Comparison of ENCODE assay signal across 8 cellular contexts in the genomic region with DNA sequence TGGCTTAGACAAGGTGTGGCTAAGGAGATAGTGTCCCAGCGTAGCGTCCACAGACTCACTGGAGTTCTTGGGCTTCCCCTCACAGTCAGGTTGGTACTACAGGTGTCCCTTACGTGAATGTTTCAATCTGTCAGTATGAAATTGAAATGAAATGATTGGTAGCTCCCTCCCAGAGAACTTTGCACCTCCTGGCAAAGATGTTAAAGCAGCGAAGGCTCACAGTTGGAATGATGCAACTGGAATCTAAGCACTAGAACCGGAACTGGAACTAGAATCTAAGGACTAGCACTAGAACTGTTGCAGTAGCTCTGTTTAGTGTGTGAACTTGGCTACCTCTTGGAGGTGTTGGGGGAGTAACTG. TPM values are rescaled to one million over a fixed set of nuclear protein-coding genes. Genes with fewer than 3 reads are reported as not detected.
DNase-seq lines count a peak whose midpoint lies in the region; TF ChIP-seq lines count a peak whose summit lies in the region.

No MANE protein-coding gene starts in this region.

- peak overlapping the region; percentile 83 to 98 (median 90) for H3K4me3 ChIP-seq in BLaER1 treated with 17β-estradiol and CSF1 and Interleukin-3, amounts not matched to agents 10 nM and 100 nM
- peak overlapping the region; percentile 97 for H3K4me3 ChIP-seq in astrocyte of the spinal cord (ENCODE audit: low read depth, low read length)
- peak overlapping the region; percentile 95 for H3K4me3 ChIP-seq in mesendoderm (ENCODE audit: low read length)

- peak overlapping the region; percentile 95 for H3K56ac ChIP-seq in mesendoderm (ENCODE audit: low read length)

- no peaks in the 10 kb centered on the region for H3K9me3 Mint-ChIP-seq in IgD-negative memory B cell

- no peaks in the 10 kb centered on the region for H3K27me3 Mint-ChIP-seq in IgD-negative memory B cell

- peaks cover 2% of the 10 kb centered on the region for H3K36me3 Mint-ChIP-seq in IgD-negative memory B cell

- H3K23ac ChIP-seq in mesendoderm (ENCODE audit: low read length) = no peak overlapping the region

- H3K4me1 Mint-ChIP-seq in IgD-negative memory B cell = peaks cover 24 to 32% (median 27%) of the 10 kb centered on the region in 3 donors

- H3K9ac ChIP-seq in BLaER1 treated with 17β-estradiol and CSF1 and Interleukin-3, amounts not matched to agents 10 nM and 100 nM = peak overlapping the region; percentile 80 to 91 (median 88); a peak in 21 of 22 replicates
- peak overlapping the region; percentile 88 for H3K9ac ChIP-seq in mesendoderm (ENCODE audit: low read length)

- H4K8ac ChIP-seq in mesendoderm (ENCODE audit: low read depth, low read length) = no peak overlapping the region

- no peak overlapping the region for H2BK15ac ChIP-seq in mesendoderm (replicated peaks; ENCODE audit: low read depth)

- peaks cover 6 to 42% (median 26%) of the 10 kb centered on the region in 11 experiments; a peak in 19 of 22 replicates for H3K36me3 ChIP-seq in BLaER1 treated with 17β-estradiol and CSF1 and Interleukin-3, amounts not matched to agents 10 nM and 100 nM
- H3K36me3 ChIP-seq in mesendoderm (ENCODE audit: control insufficient read depth, insufficient read depth, low read length) = no peaks in the 10 kb centered on the region

- TF ChIP-seq CTCF in astrocyte of the spinal cord (IDR thresholded peaks at IDR 0.05; ENCODE audit: low read depth, low read length) = no peak

- H3K4me3 Mint-ChIP-seq in IgD-negative memory B cell = peak overlapping the region; percentile 81 to 99 (median 96)

- peaks cover 17% of the 10 kb centered on the region for H3K79me1 ChIP-seq in mesendoderm (ENCODE audit: low read length)

- in situ Hi-C loops in astrocyte of the spinal cord (cut with HindIII; ENCODE audit: low sequenced_read_pairs) = no loop called here

- H4K5ac ChIP-seq in mesendoderm (ENCODE audit: low read length) = no peak overlapping the region

- peaks cover 10% of the 10 kb centered on the region for H3K79me2 ChIP-seq in mesendoderm (ENCODE audit: control insufficient read depth, insufficient read depth, low read length)

- peak overlapping the region; percentile 62 for H2AK5ac ChIP-seq in mesendoderm (ENCODE audit: low read length)

- no peak overlapping the region for H3K4ac ChIP-seq in mesendoderm (ENCODE audit: low read depth, low read length)

- no peaks in the 10 kb centered on the region for H3K27me3 ChIP-seq in BLaER1 treated with 17β-estradiol and CSF1 and Interleukin-3, amounts not matched to agents 10 nM and 100 nM
- H3K27me3 ChIP-seq in mesendoderm (ENCODE audit: insufficient read depth, low read length, poor library complexity) = no peaks in the 10 kb centered on the region

- H4K20me1 ChIP-seq in BLaER1 treated with 17β-estradiol and CSF1 and Interleukin-3, amounts not matched to agents 10 nM and 100 nM = peaks cover 0 to 50% (median 13%) of the 10 kb centered on the region in 11 experiments; a peak in 9 of 22 replicates

- peak overlapping the region in 8 of 11 experiments; percentile 76 to 93 (median 81); a peak in 11 of 22 replicates for H3K27ac ChIP-seq in BLaER1 treated with 17β-estradiol and CSF1 and Interleukin-3, amounts not matched to agents 10 nM and 100 nM
- H3K27ac ChIP-seq in mesendoderm (ENCODE audit: low read depth, low read length) = no peak overlapping the region

- peaks cover 45 to 68% (median 54%) of the 10 kb centered on the region in 10 experiments for H3K4me1 ChIP-seq in BLaER1 treated with 17β-estradiol and CSF1 and Interleukin-3, amounts not matched to agents 10 nM and 100 nM
- peaks cover 6% of the 10 kb centered on the region for H3K4me1 ChIP-seq in mesendoderm (ENCODE audit: control insufficient read depth, low read depth, low read length)

- no peak overlapping the region for H2BK5ac ChIP-seq in mesendoderm (ENCODE audit: low read length)

- WGBS in mesendoderm (ENCODE audit: extremely low coverage, insufficient coverage, low lambda C conversion rate) = no CpG with 5 or more reads among the region's 5 CpGs

- peak overlapping the region; percentile 80 to 92 (median 90) for H3K27ac Mint-ChIP-seq in IgD-negative memory B cell

- no peak overlapping the region for H2BK120ac ChIP-seq in mesendoderm (ENCODE audit: low read depth, low read length)

- no peak for DNase-seq in astrocyte of the spinal cord (ENCODE audit: low read depth, low spot score)
- DNase-seq in mesendoderm = peak; percentile 15
- no peak for DNase-seq in NCI-H524 treated with DMSO at 0.1 percent for 48 hours (lab: John Stamatoyannopoulos, UW)
- DNase-seq in activated gamma-delta T cell (lab: John Stamatoyannopoulos, UW) = no peak
- no peak for DNase-seq in NCI-H1930 (lab: John Stamatoyannopoulos, UW)
- DNase-seq in activated CD4-positive, alpha-beta T cell treated with anti-CD3 and anti-CD28 coated beads, Interleukin-2, amount 50 U/mL, for 1 hour = no peak

- no peak overlapping the region for H3K18ac ChIP-seq in mesendoderm (ENCODE audit: low read length)

- H3K4me2 ChIP-seq in BLaER1 treated with 17β-estradiol and CSF1 and Interleukin-3, amounts not matched to agents 10 nM and 100 nM = peak overlapping the region; percentile 79 to 98 (median 95)
- H3K4me2 ChIP-seq in mesendoderm (ENCODE audit: low read length) = peak overlapping the region; percentile 94

- H3K9me3 ChIP-seq in BLaER1 treated with 17β-estradiol and CSF1 and Interleukin-3, amounts not matched to agents 10 nM and 100 nM (replicated peaks in 1 of 11) = no peaks in the 10 kb centered on the region

RNA-seq across cellular contexts. Expression of gene SLC31A1, which starts 1.1 kb away (rescaled TPM):
- polyA plus RNA-seq in IgD-negative memory B cell = 1.9 TPM
- 21.4 TPM for polyA plus RNA-seq in mesendoderm (2013, experiment 1 of 2)
- 21.1 TPM for polyA plus RNA-seq in mesendoderm (2013, experiment 2 of 2)

RNA-seq across cellular contexts. Expression of gene FKBP15, which starts 1.4 kb away (rescaled TPM):
- 16.8 TPM for polyA plus RNA-seq in IgD-negative memory B cell
- 11.1 TPM for polyA plus RNA-seq in mesendoderm (2013, experiment 1 of 2)
- 11.8 TPM for polyA plus RNA-seq in mesendoderm (2013, experiment 2 of 2)

RNA-seq across cellular contexts. Expression of gene CDC26, which starts 52.9 kb away (rescaled TPM):
- 135 TPM for polyA plus RNA-seq in IgD-negative memory B cell
- 75.8 TPM for polyA plus RNA-seq in mesendoderm (2013, experiment 1 of 2)
- polyA plus RNA-seq in mesendoderm (2013, experiment 2 of 2) = 71.7 TPM

RNA-seq across cellular contexts. Expression of gene PRPF4, which starts 53.0 kb away (rescaled TPM):
- 23.4 TPM for polyA plus RNA-seq in IgD-negative memory B cell
- 29.3 TPM for polyA plus RNA-seq in mesendoderm (2013, experiment 1 of 2)
- polyA plus RNA-seq in mesendoderm (2013, experiment 2 of 2) = 29.9 TPM
